In the genomic region with DNA sequence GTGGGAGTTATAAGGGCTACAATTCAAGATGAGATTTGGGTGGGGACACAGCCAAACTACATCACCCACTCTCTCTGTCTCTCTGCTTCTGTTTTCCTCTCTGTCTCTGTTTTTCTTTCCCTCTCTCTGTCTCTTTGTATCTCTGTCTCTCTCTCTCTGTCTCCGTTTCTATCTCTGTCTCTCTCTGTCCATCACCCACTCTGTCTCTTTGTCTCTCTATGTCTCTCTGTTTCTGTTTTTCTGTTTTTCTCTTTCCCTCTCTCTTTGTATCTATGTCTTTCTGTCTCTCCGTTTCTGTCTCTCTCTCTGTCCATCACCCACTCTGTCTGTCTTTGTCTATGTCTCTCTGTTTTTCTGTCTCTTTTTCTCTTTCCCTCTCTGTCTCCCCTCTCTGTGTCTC, we compare ENCODE assay signal across 11 cellular contexts. TPM values are rescaled to one million over a fixed set of nuclear protein-coding genes. Genes with fewer than 3 reads are reported as not detected.
"Had no signal": no experiment of that assay in that cellular context is flagged by ENCODE, and none has a peak within 500 bp of the region (broad histone marks: within the 10 kb centered on the region; RNA-seq: fewer than 3 reads in every experiment).

No MANE protein-coding gene starts in this region.

- H3K4me3 Mint-ChIP-seq: activated naive CD4-positive, alpha-beta T cell treated with anti-CD3 and anti-CD28 coated beads for 36 hours had no signal

- ATAC-seq: body of pancreas had no signal

- H3K4me1 ChIP-seq: body of pancreas had no signal

- H3K27ac ChIP-seq: body of pancreas, skin epidermis had no signal

- H3K9me3 ChIP-seq: body of pancreas had no signal

- H3K27ac Mint-ChIP-seq: activated naive CD4-positive, alpha-beta T cell treated with anti-CD3 and anti-CD28 coated beads for 36 hours had no signal

- H3K27me3 ChIP-seq: body of pancreas had no signal

- H3K4me3 ChIP-seq: body of pancreas, skin epidermis had no signal

- DNase-seq: activated naive CD4-positive, alpha-beta T cell treated with anti-CD3 and anti-CD28 coated beads for 36 hours; activated T-cell treated with anti-CD3 and anti-CD28 coated beads, Interleukin-2, amount 50 U/mL, for 1 hour; amniotic stem cell; body of pancreas; hippocampal formation; SIG-M5; stimulated activated CD4-positive, alpha-beta T cell treated with anti-CD3 and anti-CD28 coated beads, Interleukin-4, amount 100 ng/mL, for 4 hours; substantia nigra; T1000; trophoblast cell had no signal

RNA-seq across cellular contexts. Expression of a gene that starts 25.3 kb away (rescaled TPM):
- total RNA-seq: activated naive CD4-positive, alpha-beta T cell treated with anti-CD3 and anti-CD28 coated beads for 36 hours had no signal
